Comparison of ENCODE assay signal across 30 cellular contexts in the genomic region with DNA sequence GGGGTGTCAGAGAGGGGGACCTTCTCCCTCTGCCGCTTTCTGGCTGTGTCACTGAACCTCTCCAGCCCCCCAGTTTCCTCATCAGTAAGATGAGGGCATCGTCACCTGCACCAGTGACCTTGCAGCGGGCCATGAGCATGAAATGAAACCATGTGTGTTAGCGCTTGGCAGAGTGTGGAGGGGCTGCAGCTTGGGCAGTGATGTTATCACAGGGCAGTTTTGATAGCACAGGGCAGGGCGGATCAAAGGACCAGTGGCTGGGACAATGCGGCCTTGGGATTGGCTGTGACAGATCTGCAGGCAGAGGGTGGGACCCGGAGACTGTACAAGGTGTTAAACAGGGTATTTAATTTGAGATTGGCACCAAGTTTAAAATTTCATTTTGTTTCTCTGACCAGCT. TPM values are rescaled to one million over a fixed set of nuclear protein-coding genes. Genes with fewer than 3 reads are reported as not detected.
"Had no signal": no experiment of that assay in that cellular context is flagged by ENCODE, and none has a peak within 500 bp of the region (broad histone marks: within the 10 kb centered on the region; RNA-seq: fewer than 3 reads in every experiment).

No MANE protein-coding gene starts in this region.

- H3K27ac ChIP-seq: brain microvascular endothelial cell, epithelial cell of prostate, esophagus squamous epithelium, gastroesophageal sphincter had no signal

- H3K4me1 Mint-ChIP-seq: activated CD4-positive, alpha-beta T cell treated with anti-CD3 and anti-CD28 coated beads for 36 hours had no signal

- DNase-seq: activated CD4-positive, alpha-beta T cell treated with anti-CD3 and anti-CD28 coated beads, Interleukin-2, amount 10 ng/mL, durations not matched to agents 24 days and 14 days; activated CD4-positive, CD25-positive, alpha-beta regulatory T cell; activated CD4-positive, CD25-positive, alpha-beta regulatory T cell treated with anti-CD3 and anti-CD28 coated beads, Interleukin-2, amount 50 U/mL, for 72 hours; activated CD8-positive, alpha-beta memory T cell treated with anti-CD3 and anti-CD28 coated beads, Interleukin-2, amount 10 ng/mL, durations not matched to agents 7 days and 5 days; activated CD8-positive, alpha-beta memory T cell treated with anti-CD3 and anti-CD28 coated beads, Interleukin-2, amount 50 U/mL, for 4 hours; activated CD8-positive, alpha-beta T cell treated with anti-CD3 and anti-CD28 coated beads, Interleukin-2, amount 10 ng/mL, durations not matched to agents 7 days and 5 days; activated effector memory CD4-positive, alpha-beta T cell treated with anti-CD3 and anti-CD28 coated beads, Interleukin-2, amount 50 U/mL, for 16 hours; activated naive CD4-positive, alpha-beta T cell; activated naive CD8-positive, alpha-beta T cell treated with anti-CD3 and anti-CD28 coated beads, Interleukin-2, amount 10 ng/mL, durations not matched to agents 7 days and 5 days; activated T-cell treated with anti-CD3 and anti-CD28 coated beads, Interleukin-2, amount 50 U/mL, for 1 hour; activated T-cell treated with anti-CD3 and anti-CD28 coated beads, Interleukin-2, amount 50 U/mL, for 48 hours; amniotic stem cell; anterior cingulate cortex; brain microvascular endothelial cell; cortex of kidney; effector CD4-positive, alpha-beta T cell; esophagus squamous epithelium; foreskin melanocyte; head of caudate nucleus; T-helper 1 cell had no signal

- H3K27me3 Mint-ChIP-seq: activated CD4-positive, alpha-beta memory T cell treated with anti-CD3 and anti-CD28 coated beads for 36 hours; activated CD4-positive, alpha-beta T cell treated with anti-CD3 and anti-CD28 coated beads for 36 hours; activated CD4-positive, alpha-beta T cell treated with anti-CD3 and anti-CD28 coated beads, Interleukin-2, amount 10 ng/mL, durations not matched to agents 24 days and 14 days; activated CD8-positive, alpha-beta memory T cell treated with anti-CD3 and anti-CD28 coated beads, Interleukin-2, amount 10 ng/mL, durations not matched to agents 7 days and 5 days; activated naive CD4-positive, alpha-beta T cell treated with anti-CD3 and anti-CD28 coated beads, Interleukin-2, amount 10 ng/mL, durations not matched to agents 7 days and 5 days; activated naive CD8-positive, alpha-beta T cell treated with anti-CD3 and anti-CD28 coated beads, Interleukin-2, amount 10 ng/mL, durations not matched to agents 7 days and 5 days; central memory CD8-positive, alpha-beta T cell had no signal

- H3K9me3 ChIP-seq: esophagus squamous epithelium, gastroesophageal sphincter had no signal

- H3K4me3 ChIP-seq: esophagus squamous epithelium, gastroesophageal sphincter had no signal

- ATAC-seq: activated CD4-positive, alpha-beta T cell treated with anti-CD3 and anti-CD28 coated beads for 36 hours; activated CD8-positive, alpha-beta T cell treated with anti-CD3 and anti-CD28 coated beads, Interleukin-2, amount 10 ng/mL, durations not matched to agents 7 days and 5 days; activated naive CD4-positive, alpha-beta T cell treated with anti-CD3 and anti-CD28 coated beads, Interleukin-2, amount 50 U/mL, for 72 hours; gastroesophageal sphincter had no signal

- H3K27me3 ChIP-seq: brain microvascular endothelial cell, esophagus squamous epithelium, gastroesophageal sphincter had no signal

- H3K4me3 Mint-ChIP-seq: activated CD4-positive, alpha-beta memory T cell treated with anti-CD3 and anti-CD28 coated beads for 36 hours; activated CD4-positive, alpha-beta T cell treated with anti-CD3 and anti-CD28 coated beads for 36 hours; activated CD4-positive, alpha-beta T cell treated with anti-CD3 and anti-CD28 coated beads, Interleukin-2, amount 10 ng/mL, durations not matched to agents 24 days and 14 days; activated CD8-positive, alpha-beta memory T cell treated with anti-CD3 and anti-CD28 coated beads, Interleukin-2, amount 10 ng/mL, durations not matched to agents 7 days and 5 days; activated CD8-positive, alpha-beta T cell treated with anti-CD3 and anti-CD28 coated beads, Interleukin-2, amount 10 ng/mL, durations not matched to agents 7 days and 5 days; activated naive CD4-positive, alpha-beta T cell treated with anti-CD3 and anti-CD28 coated beads, Interleukin-2, amount 10 ng/mL, durations not matched to agents 7 days and 5 days; activated naive CD8-positive, alpha-beta T cell treated with anti-CD3 and anti-CD28 coated beads, Interleukin-2, amount 10 ng/mL, durations not matched to agents 7 days and 5 days; activated T-helper 1 cell treated with anti-CD3 and anti-CD28 coated beads, Interleukin-12 subunit alpha, Interleukin-12 subunit beta, Interleukin-2, Interleukin-4 antibody, amounts not matched to agents 30 ng/mL and 10 ng/mL and 1 ng/mL, durations not matched to agents 14 hours and 24 hours and 36 hours; central memory CD8-positive, alpha-beta T cell had no signal

- H3K27ac Mint-ChIP-seq: activated CD4-positive, alpha-beta memory T cell treated with anti-CD3 and anti-CD28 coated beads for 36 hours; activated CD4-positive, alpha-beta T cell treated with anti-CD3 and anti-CD28 coated beads for 36 hours; activated CD4-positive, alpha-beta T cell treated with anti-CD3 and anti-CD28 coated beads, Interleukin-2, amount 10 ng/mL, durations not matched to agents 24 days and 14 days; activated CD8-positive, alpha-beta memory T cell treated with anti-CD3 and anti-CD28 coated beads, Interleukin-2, amount 10 ng/mL, durations not matched to agents 7 days and 5 days; activated CD8-positive, alpha-beta T cell treated with anti-CD3 and anti-CD28 coated beads, Interleukin-2, amount 10 ng/mL, durations not matched to agents 7 days and 5 days; activated naive CD4-positive, alpha-beta T cell treated with anti-CD3 and anti-CD28 coated beads, Interleukin-2, amount 10 ng/mL, durations not matched to agents 7 days and 5 days; activated naive CD4-positive, alpha-beta T cell treated with anti-CD3 and anti-CD28 coated beads, Interleukin-2, amount 50 U/mL, for 72 hours; activated naive CD8-positive, alpha-beta T cell treated with anti-CD3 and anti-CD28 coated beads, Interleukin-2, amount 10 ng/mL, durations not matched to agents 7 days and 5 days; activated T-helper 1 cell treated with anti-CD3 and anti-CD28 coated beads, Interleukin-12 subunit alpha, Interleukin-12 subunit beta, Interleukin-2, Interleukin-4 antibody, amounts not matched to agents 30 ng/mL and 10 ng/mL and 1 ng/mL, durations not matched to agents 14 hours and 24 hours and 36 hours; activated T-helper 2 cell treated with anti-CD3 and anti-CD28 coated beads, Interferon-gamma antibody, Interleukin-2, Interleukin-4, amounts not matched to agents 10 μg/mL and 5 μg/mL and 100 μg/mL, durations not matched to agents 14 hours and 24 hours and 36 hours had no signal

RNA-seq across cellular contexts. Expression of a gene that starts 44.6 kb away (rescaled TPM):
- total RNA-seq: activated CD4-positive, alpha-beta memory T cell treated with anti-CD3 and anti-CD28 coated beads for 36 hours; activated CD4-positive, alpha-beta T cell treated with anti-CD3 and anti-CD28 coated beads for 36 hours; activated CD8-positive, alpha-beta memory T cell treated with anti-CD3 and anti-CD28 coated beads for 36 hours had no signal
